In genomic region chr21:46183910-46184624, GRCh38 we compare ENCODE assay signal across 8 cellular contexts. TPM values are rescaled to one million over a fixed set of nuclear protein-coding genes. Genes with fewer than 3 reads are reported as not detected.
DNase-seq lines count a peak whose midpoint lies in the region; ATAC-seq and TF ChIP-seq lines count a peak whose summit lies in the region.

Gene SPATC1L (minus strand): TSS chr21:46184459. CDS start chr21:46182816, 1,643 bp downstream.

- peaks cover 7% of the 10 kb centered on the region for H3K4me1 ChIP-seq in body of pancreas

- TF ChIP-seq CTCF in body of pancreas (IDR thresholded peaks at IDR 0.05) = no peak

- DNase-seq in SK-N-DZ (ENCODE audit: low spot score) = peak; percentile 73
- peak; percentile 59 to 77 (median 74) for DNase-seq in body of pancreas
- DNase-seq in iPS DF 4.7 (ENCODE audit: extremely low read depth, low spot score) = peak; percentile 22
- peak; percentile 85 for DNase-seq in retina
- no peak for DNase-seq in stimulated activated naive CD4-positive, alpha-beta T cell treated with Interleukin-2 at 50 U/mL for 16 hours (lab: John Stamatoyannopoulos, UW)
- DNase-seq in central memory CD4-positive, alpha-beta T cell = no peak

- peak within 1 kb of the TSS in 1 of 2 donors; percentile 37 for H3K4me3 ChIP-seq in body of pancreas

- no peaks in the 10 kb centered on the region for H3K36me3 ChIP-seq in body of pancreas (replicated peaks in 1 of 2; ENCODE audit: insufficient read depth in 1 of 2, low read depth in 2 of 2)

- H3K9me3 ChIP-seq in body of pancreas = no peaks in the 10 kb centered on the region

- TF ChIP-seq POLR2A in GM10847 (IDR thresholded peaks at IDR 0.05; ENCODE audit: extremely low read depth, insufficient read length) (peak; percentile 6), body of pancreas (IDR thresholded peaks at IDR 0.05) (no peak)

- peak within 1 kb of the TSS; percentile 39 to 80 (median 74) for H3K27ac ChIP-seq in body of pancreas

- 3 to 30% methylated on average over 12 to 19 of the region's 24 CpGs for WGBS in body of pancreas, 2 donors

- intact Hi-C loops in body of pancreas (cut with DNase I) = no loop called here

- H3K27me3 ChIP-seq in body of pancreas = no peaks in the 10 kb centered on the region

- ATAC-seq in HG03571 (IDR thresholded peaks at IDR 0.05; ENCODE audit: unreplicated experiment) = peak; percentile 46
- ATAC-seq in body of pancreas = peak; percentile 79

RNA-seq across cellular contexts. Expression of gene SPATC1L, which starts in this region (rescaled TPM):
- polyA plus RNA-seq in SK-N-DZ (2014; cell fraction: cytosol; rRNA removed) = 14.4 and 19.7 TPM in 2 replicates
- 10.0 and 21.0 TPM in 2 replicates for polyA plus RNA-seq in SK-N-DZ (2014; cell fraction: nucleus; rRNA removed)
- 1 to 10 TPM; 4.4 to 9.6 TPM for total RNA-seq in body of pancreas

Comparison
In these comparisons a context has a peak if more than half of its experiments do, and no peak if none do; other contexts are left out.
1. DNase-seq: peak in SK-N-DZ (single experiment), body of pancreas (4 of 4), iPS DF 4.7 (single experiment) and retina (single experiment); none in stimulated activated naive CD4-positive, alpha-beta T cell treated with Interleukin-2 at 50 U/mL for 16 hours (single experiment) and central memory CD4-positive, alpha-beta T cell (single experiment).